ENCODE assay signal across 22 cellular contexts in genomic region chr2:127000194-127000593, GRCh38.
"Had no signal": no experiment of that assay in that cellular context is flagged by ENCODE, and none has a peak within 500 bp of the region (broad histone marks: within the 10 kb centered on the region; RNA-seq: fewer than 3 reads in every experiment).

No MANE protein-coding gene starts in this region.

- FAIRE-seq: HTR-8/SVneo, RCC 7860 had no signal

- H3K4me3 ChIP-seq: MG63, SJSA1, SK-N-MC had no signal

- H3K27me3 ChIP-seq: MG63, SJSA1 had no signal

- H3K36me3 ChIP-seq: MG63, SJSA1 had no signal

- DNase-seq: Karpas-422, KG1, MG63, NCI-H1092, NCI-H1436, NCI-H187, NCI-H2029, NCI-H2081 treated with DMSO at 0.1 percent for 48 hours, NCI-H2171, NCI-H226, NCI-H446, NCI-H510A, NCI-H524 treated with DMSO at 0.1 percent for 48 hours, NCI-H69, Right ventricle myocardium superior, RPMI8226, SIG-M5 had no signal

- H3K27ac ChIP-seq: HL-60, SJSA1, SK-N-MC had no signal

- H3K9me3 ChIP-seq: MG63, SJSA1 had no signal
